Comparison of ENCODE assay signal across 19 cellular contexts in genomic region chr10:61787170-61787569, GRCh38.
DNase-seq lines count a peak whose midpoint lies in the region; ATAC-seq, FAIRE-seq and TF ChIP-seq lines count a peak whose summit lies in the region.
"Had no signal": no experiment of that assay in that cellular context is flagged by ENCODE, and none has a peak within 500 bp of the region (broad histone marks: within the 10 kb centered on the region; RNA-seq: fewer than 3 reads in every experiment).

No MANE protein-coding gene starts in this region.

- no peaks in the 10 kb centered on the region for H3K9me1 ChIP-seq in K562 (ENCODE audit: control insufficient read depth, insufficient read depth, low read length)

- H3K9me3 ChIP-seq in K562 (replicated peaks; ENCODE audit: control insufficient read depth, insufficient read depth, low read depth, low read length) (no peaks in the 10 kb centered on the region), mesenchymal stem cell (ENCODE audit: control insufficient read depth, low read length) (no peaks in the 10 kb centered on the region), thyroid gland (no peaks in the 10 kb centered on the region)
- H3K9me3 ChIP-seq: gastrocnemius medialis, left lung, upper lobe of left lung had no signal

- in situ Hi-C loops in K562 (cut with MboI), result no loop called here

- peak overlapping the region; percentile 27; the same call in 1 of the 2 replicates for H2AFZ ChIP-seq in K562 (ENCODE audit: low read depth, low read length)
- H2AFZ ChIP-seq in mesenchymal stem cell (ENCODE audit: low read depth, low read length), result no peak overlapping the region

- H3K79me1 ChIP-seq in mesenchymal stem cell (replicated peaks; ENCODE audit: low read length, poor library complexity, severe bottlenecking), result no peaks in the 10 kb centered on the region

- no peak for DNase-seq in activated CD4-positive, alpha-beta T cell treated with anti-CD3 and anti-CD28 coated beads, Interleukin-2, amount 10 ng/mL, durations not matched to agents 7 days and 5 days
- no peak for DNase-seq in activated CD4-positive, alpha-beta T cell treated with anti-CD3 and anti-CD28 coated beads, Interleukin-2, amount 50 U/mL, for 48 hours
- DNase-seq in K562 (ENCODE audit: extremely low read depth in 1 of 4, low spot score in 3 of 4) (no peak), mesenchymal stem cell (no peak), thyroid gland (no peak), NCI-H1048 (lab: John Stamatoyannopoulos, UW) (no peak), superior temporal gyrus (ENCODE audit: extremely low spot score) (no peak)
- no peak for DNase-seq in stimulated activated CD4-positive, alpha-beta T cell treated with anti-CD3 and anti-CD28 coated beads, Interleukin-4, amount 100 ng/mL, for 24 hours
- DNase-seq: activated effector memory CD4-positive, alpha-beta T cell treated with Interleukin-2 at 50 U/mL for 16 hours; amygdala; C1 segment of cervical spinal cord; DMS 273 treated with DMSO at 0.1 percent for 48 hours; gastrocnemius medialis; left lung; NCI-H146; occipital lobe; upper lobe of left lung had no signal

- H3K79me2 ChIP-seq in K562 (ENCODE audit: control insufficient read depth, insufficient read depth, low read length), result no peaks in the 10 kb centered on the region

- BruUV-seq in K562 (replicated peaks; lab: Mats Ljungman, UMichigan), result no TSS peak

- TF ChIP-seq EP300 in K562 (IDR thresholded peaks at IDR 0.05; ENCODE audit: low read length), result no peak

- CTCF ChIA-PET in activated CD4-positive, alpha-beta T cell treated with anti-CD3 and anti-CD28 coated beads, Interleukin-2, amount 10 ng/mL, durations not matched to agents 7 days and 5 days (lab: Charles Lee), result interaction anchor here (0.7 kb wide), 1 partner anchor 15 kb away, joined by 3 read pairs; no protein-coding TSS in a partner anchor
- CTCF ChIA-PET in K562 (lab: Yijun Ruan, JAX; ENCODE audit: low intra/inter-chr PET ratio), result no interaction called here

- no peak overlapping the region for H3K23ac ChIP-seq in mesenchymal stem cell (ENCODE audit: low read length in 2 of 2)

- H3K4me3 ChIP-seq in K562 (no peak overlapping the region), mesenchymal stem cell (ENCODE audit: insufficient read depth in 1 of 2, low read depth in 1 of 2, low read length in 2 of 2) (peak overlapping the region in 1 of 2 experiments; percentile 48), thyroid gland (replicated peaks in 1 of 3) (no peak overlapping the region)
- H3K4me3 ChIP-seq: left lung, skin epidermis, upper lobe of left lung had no signal

- peak overlapping the region in 1 of 2 experiments; percentile 69 for H3K18ac ChIP-seq in mesenchymal stem cell (ENCODE audit: low read depth in 1 of 2, low read length in 2 of 2)

- H3K4me1 Mint-ChIP-seq in activated CD4-positive, alpha-beta T cell treated with anti-CD3 and anti-CD28 coated beads, Interleukin-2, amount 10 ng/mL, durations not matched to agents 7 days and 5 days, result peaks cover 47% of the 10 kb centered on the region

- peak overlapping the region; percentile 50 for H3K27ac Mint-ChIP-seq in activated CD4-positive, alpha-beta T cell treated with anti-CD3 and anti-CD28 coated beads, Interleukin-2, amount 10 ng/mL, durations not matched to agents 7 days and 5 days

- ATAC-seq in K562, result no peak
- ATAC-seq: gastrocnemius medialis had no signal

- no peak for TF ChIP-seq RAD21 in K562 (CRISPR knock-in tag; conservative IDR thresholded peaks at IDR 0.05 in 1 of 2, IDR thresholded peaks at IDR 0.05 in 1 of 2)

- TF ChIP-seq CTCF in K562 (IDR thresholded peaks at IDR 0.05 in 2 of 3, conservative IDR thresholded peaks at IDR 0.05 in 1 of 3; ENCODE audit: insufficient read depth in 2 of 3, low read depth in 1 of 3, low read length in 3 of 3) (no peak), thyroid gland (IDR thresholded peaks at IDR 0.05) (no peak)

- no peak for FAIRE-seq in K562 (lab: Jason Lieb, UNC)

- H2BK15ac ChIP-seq in mesenchymal stem cell (ENCODE audit: low read depth, poor library complexity, severe bottlenecking), result peak overlapping the region; percentile 45

- H3K4me1 ChIP-seq in K562 (replicated peaks in 1 of 2; ENCODE audit: control insufficient read depth in 2 of 2, insufficient read depth in 2 of 2, low read length in 2 of 2) (peaks cover 5 to 61% of the 10 kb centered on the region in 2 experiments), mesenchymal stem cell (ENCODE audit: control insufficient read depth, insufficient read depth, low read depth, low read length) (peaks cover 3% of the 10 kb centered on the region), thyroid gland (peaks cover 7 to 21% of the 10 kb centered on the region in 2 donors)
- H3K4me1 ChIP-seq: gastrocnemius medialis had no signal

- no peak overlapping the region for H2AK5ac ChIP-seq in mesenchymal stem cell (ENCODE audit: low read length, severe bottlenecking)

- H3K14ac ChIP-seq in mesenchymal stem cell (ENCODE audit: low read length in 2 of 2), result no peak overlapping the region

- H4K20me1 ChIP-seq in K562 (replicated peaks; ENCODE audit: control insufficient read depth, insufficient read depth, low read length), result no peaks in the 10 kb centered on the region

- TF ChIP-seq POLR2A in K562 (conservative IDR thresholded peaks at IDR 0.05), result no peak
- TF ChIP-seq POLR2A in thyroid gland (IDR thresholded peaks at IDR 0.05), result no peak

- H3K27me3 Mint-ChIP-seq in activated CD4-positive, alpha-beta T cell treated with anti-CD3 and anti-CD28 coated beads, Interleukin-2, amount 10 ng/mL, durations not matched to agents 7 days and 5 days, result no peaks in the 10 kb centered on the region

- intact Hi-C loops in K562 (cut with micrococcal nuclease), result loop anchor here (2.0 kb wide), 1 partner anchor 36 kb away; no protein-coding TSS in a partner anchor
- intact Hi-C loops in thyroid gland (cut with DNase I), result no loop called here

- no peak overlapping the region for H4K8ac ChIP-seq in mesenchymal stem cell (ENCODE audit: low read length)

- no peaks in the 10 kb centered on the region for H3K27me3 ChIP-seq in K562 (ENCODE audit: control insufficient read depth in 2 of 2, insufficient read depth in 2 of 2, low read length in 2 of 2)
- H3K27me3 ChIP-seq in mesenchymal stem cell (ENCODE audit: control insufficient read depth in 1 of 2, insufficient read depth in 1 of 2, low read length in 2 of 2), result no peaks in the 10 kb centered on the region
- no peaks in the 10 kb centered on the region for H3K27me3 ChIP-seq in thyroid gland
- H3K27me3 ChIP-seq: gastrocnemius medialis, left lung, upper lobe of left lung had no signal

- no peak overlapping the region for H4K91ac ChIP-seq in mesenchymal stem cell (ENCODE audit: low read length)

- H3K36me3 ChIP-seq in K562 (ENCODE audit: control insufficient read depth, insufficient read depth, low read length), result no peaks in the 10 kb centered on the region
- no peaks in the 10 kb centered on the region for H3K36me3 ChIP-seq in mesenchymal stem cell (ENCODE audit: control insufficient read depth in 1 of 2, insufficient read depth in 2 of 2, low read depth in 1 of 2, low read length in 2 of 2)
- H3K36me3 ChIP-seq in thyroid gland, result no peaks in the 10 kb centered on the region
- H3K36me3 ChIP-seq: gastrocnemius medialis, left lung, upper lobe of left lung had no signal

- H2BK120ac ChIP-seq in mesenchymal stem cell (ENCODE audit: low read depth, low read length), result no peak overlapping the region

- no peak overlapping the region for H2BK5ac ChIP-seq in mesenchymal stem cell (ENCODE audit: low read depth, low read length, poor library complexity, severe bottlenecking)

- no peak overlapping the region for H3K4ac ChIP-seq in mesenchymal stem cell (ENCODE audit: low read depth in 1 of 2, low read length in 2 of 2)

- POLR2A ChIA-PET in activated CD4-positive, alpha-beta T cell treated with anti-CD3 and anti-CD28 coated beads, Interleukin-2, amount 10 ng/mL, durations not matched to agents 7 days and 5 days (lab: Charles Lee), result no interaction called here
- POLR2A ChIA-PET in K562 (lab: Yijun Ruan, JAX), result interaction anchor here (1.1 kb wide), 1 partner anchor 9 kb away, joined by 3 read pairs; no protein-coding TSS in a partner anchor

- peaks cover 2% of the 10 kb centered on the region for H3K36me3 Mint-ChIP-seq in activated CD4-positive, alpha-beta T cell treated with anti-CD3 and anti-CD28 coated beads, Interleukin-2, amount 10 ng/mL, durations not matched to agents 7 days and 5 days (ENCODE audit: low read depth)

- H3K27ac ChIP-seq in K562 (ENCODE audit: extremely low read depth, low read depth, low read length) (no peak overlapping the region; the same call in 2 of the 3 replicates), mesenchymal stem cell (ENCODE audit: low read length, poor library complexity, severe bottlenecking) (peak overlapping the region; percentile 56), thyroid gland (peak overlapping the region in 2 of 3 donors; percentile 47 to 69)
- H3K27ac ChIP-seq: gastrocnemius medialis, VCaP had no signal

- H3K4me2 ChIP-seq in K562 (ENCODE audit: insufficient read depth, low read length), result peak overlapping the region; percentile 48
- H3K4me2 ChIP-seq in mesenchymal stem cell (ENCODE audit: low read length, poor library complexity, severe bottlenecking), result no peak overlapping the region

- peaks cover 7% of the 10 kb centered on the region for H3K9me3 Mint-ChIP-seq in activated CD4-positive, alpha-beta T cell treated with anti-CD3 and anti-CD28 coated beads, Interleukin-2, amount 10 ng/mL, durations not matched to agents 7 days and 5 days

- H3K9ac ChIP-seq in K562 (ENCODE audit: insufficient read depth in 1 of 2, low read depth in 2 of 2, low read length in 2 of 2) (no peak overlapping the region), mesenchymal stem cell (ENCODE audit: low read length) (peak overlapping the region; percentile 83)

- 52% methylated on average over 3 of the region's 3 CpGs for WGBS in K562 (ENCODE audit: insufficient coverage, low coverage, missing lambda C conversion rate)
- WGBS in mesenchymal stem cell, result 87% methylated on average over 2 of the region's 3 CpGs
- WGBS in thyroid gland, 2 donors, result 41 to 48% methylated on average over 3 of the region's 3 CpGs

- H2BK12ac ChIP-seq in mesenchymal stem cell (ENCODE audit: low read length in 2 of 2), result no peak overlapping the region

- no peak overlapping the region for H3K4me3 Mint-ChIP-seq in activated CD4-positive, alpha-beta T cell treated with anti-CD3 and anti-CD28 coated beads, Interleukin-2, amount 10 ng/mL, durations not matched to agents 7 days and 5 days

TF ChIP-seq in K562, 482 proteins besides CTCF, POLR2A, EP300 and RAD21 (continues in another document):
- no peak for TF ChIP-seq CSDE1 (IDR thresholded peaks at IDR 0.05)
- no peak for TF ChIP-seq HOXB6 (CRISPR knock-in tag; IDR thresholded peaks at IDR 0.05; ENCODE audit: borderline replicate concordance)
